Comparison of ENCODE assay signal across 9 cellular contexts in genomic region chr19:41299046-41299754, GRCh38. TPM values are rescaled to one million over a fixed set of nuclear protein-coding genes. Genes with fewer than 3 reads are reported as not detected.
DNase-seq lines count a peak whose midpoint lies in the region; ATAC-seq and TF ChIP-seq lines count a peak whose summit lies in the region.
"Had no signal": no experiment of that assay in that cellular context is flagged by ENCODE, and none has a peak within 500 bp of the region (broad histone marks: within the 10 kb centered on the region; RNA-seq: fewer than 3 reads in every experiment).

No MANE protein-coding gene starts in this region.

- ATAC-seq in GM21381 (IDR thresholded peaks at IDR 0.05; ENCODE audit: unreplicated experiment) (no peak), HG03045 (IDR thresholded peaks at IDR 0.05; ENCODE audit: unreplicated experiment) (no peak)

- H3K4me2 ChIP-seq in OCI-LY3 (ENCODE audit: low read length): no peak overlapping the region

- no peak overlapping the region for H3K4me3 ChIP-seq in OCI-LY3 (ENCODE audit: low read length)

- TF ChIP-seq CTCF in OCI-LY3 (IDR thresholded peaks at IDR 0.05; ENCODE audit: low read depth, low read length): no peak
- no peak for TF ChIP-seq CTCF in progenitor cell of endocrine pancreas (IDR thresholded peaks at IDR 0.05; ENCODE audit: unreplicated experiment)

- no peak overlapping the region for H3K4me3 Mint-ChIP-seq in progenitor cell of endocrine pancreas (ENCODE audit: low read depth)

- H3K4me1 ChIP-seq in OCI-LY3 (ENCODE audit: low read length): peaks cover 42% of the 10 kb centered on the region

- peaks cover 40% of the 10 kb centered on the region for H3K79me2 ChIP-seq in OCI-LY3 (ENCODE audit: low read length)

- no peaks in the 10 kb centered on the region for H3K27me3 Mint-ChIP-seq in progenitor cell of endocrine pancreas

- peak; percentile 46 for DNase-seq in CD1c-positive myeloid dendritic cell (ENCODE audit: extremely low spot score)
- peak; percentile 12 for DNase-seq in fibroblast of peridontal ligament (ENCODE audit: extremely low read depth)
- no peak for DNase-seq in progenitor cell of endocrine pancreas (ENCODE audit: low spot score, unreplicated experiment)
- no peak for DNase-seq in NCI-H2107 treated with DMSO at 0.1 percent for 48 hours (lab: John Stamatoyannopoulos, UW; ENCODE audit: unreplicated experiment)
- DNase-seq in iPS-NIHi11 (ENCODE audit: low spot score): no peak
- DNase-seq: SHP77 treated with DMSO at 0.1 percent for 48 hours had no signal

- H3K4me1 Mint-ChIP-seq in progenitor cell of endocrine pancreas (ENCODE audit: low read depth): peaks cover 26% of the 10 kb centered on the region

- H3K9me3 ChIP-seq in OCI-LY3 (ENCODE audit: insufficient read depth, low read length): no peaks in the 10 kb centered on the region

- peaks cover 92% of the 10 kb centered on the region for H3K36me3 ChIP-seq in OCI-LY3 (replicated peaks; ENCODE audit: low read depth, low read length)

- H4K20me1 ChIP-seq in OCI-LY3 (ENCODE audit: insufficient read depth, low read length): no peaks in the 10 kb centered on the region

- peak overlapping the region; percentile 74 for H3K27ac Mint-ChIP-seq in progenitor cell of endocrine pancreas

- peak overlapping the region; percentile 91 for H3K27ac ChIP-seq in OCI-LY3 (ENCODE audit: low read length)

- H3K27me3 ChIP-seq in OCI-LY3 (ENCODE audit: low read depth, low read length): no peaks in the 10 kb centered on the region

- no peaks in the 10 kb centered on the region for H3K9me3 Mint-ChIP-seq in progenitor cell of endocrine pancreas (ENCODE audit: low read depth)

- H3K36me3 Mint-ChIP-seq in progenitor cell of endocrine pancreas (ENCODE audit: insufficient read depth): peaks cover 37% of the 10 kb centered on the region

- no peak overlapping the region for H2AFZ ChIP-seq in OCI-LY3 (ENCODE audit: low read depth, low read length)

- no peak overlapping the region for H3K9ac ChIP-seq in OCI-LY3 (ENCODE audit: low read length)

RNA-seq across cellular contexts. Expression of gene CCDC97, which starts 10.8 kb away (rescaled TPM):
- total RNA-seq in progenitor cell of endocrine pancreas: 44.9 and 46.5 TPM in 2 replicates

RNA-seq across cellular contexts. Expression of gene HNRNPUL1, which starts 35.0 kb away (rescaled TPM):
- 256 and 259 TPM in 2 replicates for total RNA-seq in progenitor cell of endocrine pancreas

RNA-seq across cellular contexts. Expression of gene TGFB1, which starts 54.5 kb away (rescaled TPM):
- total RNA-seq in progenitor cell of endocrine pancreas: 4.3 and 5.5 TPM in 2 replicates

Comparison
In these comparisons a context has a peak if more than half of its experiments do, and no peak if none do; other contexts are left out.
1. DNase-seq: peak in CD1c-positive myeloid dendritic cell (single experiment) and fibroblast of peridontal ligament (single experiment); none in progenitor cell of endocrine pancreas (single experiment), NCI-H2107 treated with DMSO at 0.1 percent for 48 hours (single experiment) and iPS-NIHi11 (single experiment).